In the genomic region with DNA sequence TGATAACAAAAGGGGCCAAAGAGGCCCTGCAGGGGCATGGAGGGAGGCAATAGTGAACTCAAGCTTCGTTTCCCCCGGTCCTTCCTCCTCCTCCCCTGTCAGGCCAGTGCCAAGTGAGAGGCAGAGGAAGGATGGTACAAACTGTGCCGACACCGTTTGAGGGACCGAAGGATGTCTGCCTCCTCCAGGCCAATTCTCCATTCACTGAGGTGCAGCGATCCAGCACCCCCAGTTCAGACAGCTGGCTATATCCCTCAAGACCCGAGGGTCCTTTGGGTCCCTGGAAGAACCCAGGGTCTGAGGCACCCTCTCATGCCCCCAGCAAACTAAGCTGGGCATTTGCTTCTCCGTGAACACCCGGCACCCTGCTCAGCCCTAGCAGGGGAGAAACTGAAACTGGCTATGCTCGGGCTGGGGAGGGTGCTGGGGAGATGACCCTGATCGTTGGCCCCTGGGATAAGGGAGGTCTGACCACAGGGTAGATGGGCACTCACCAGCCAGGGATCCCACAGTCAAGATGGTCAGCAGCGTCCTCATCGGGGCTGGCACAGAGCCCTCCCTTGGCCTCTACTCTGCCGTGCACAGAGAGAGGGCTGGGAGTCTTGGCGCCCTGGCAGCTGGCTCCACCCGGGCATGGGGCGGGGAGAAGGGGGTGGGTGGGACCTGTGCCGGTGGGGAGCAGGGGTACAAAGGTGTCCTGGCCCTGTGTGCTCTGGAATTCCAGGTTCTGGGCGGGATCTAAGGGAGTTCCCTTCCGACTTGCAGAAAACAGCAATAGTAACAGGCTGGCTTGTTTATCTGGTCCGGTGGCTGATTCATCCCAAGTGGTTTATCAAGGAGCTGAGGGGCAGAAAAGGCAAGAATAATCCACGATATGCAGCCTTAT, we compare ENCODE assay signal across 8 cellular contexts. TPM values are rescaled to one million over a fixed set of nuclear protein-coding genes. Genes with fewer than 3 reads are reported as not detected.
DNase-seq lines count a peak whose midpoint lies in the region; ATAC-seq and TF ChIP-seq lines count a peak whose summit lies in the region.

A gene with protein sequence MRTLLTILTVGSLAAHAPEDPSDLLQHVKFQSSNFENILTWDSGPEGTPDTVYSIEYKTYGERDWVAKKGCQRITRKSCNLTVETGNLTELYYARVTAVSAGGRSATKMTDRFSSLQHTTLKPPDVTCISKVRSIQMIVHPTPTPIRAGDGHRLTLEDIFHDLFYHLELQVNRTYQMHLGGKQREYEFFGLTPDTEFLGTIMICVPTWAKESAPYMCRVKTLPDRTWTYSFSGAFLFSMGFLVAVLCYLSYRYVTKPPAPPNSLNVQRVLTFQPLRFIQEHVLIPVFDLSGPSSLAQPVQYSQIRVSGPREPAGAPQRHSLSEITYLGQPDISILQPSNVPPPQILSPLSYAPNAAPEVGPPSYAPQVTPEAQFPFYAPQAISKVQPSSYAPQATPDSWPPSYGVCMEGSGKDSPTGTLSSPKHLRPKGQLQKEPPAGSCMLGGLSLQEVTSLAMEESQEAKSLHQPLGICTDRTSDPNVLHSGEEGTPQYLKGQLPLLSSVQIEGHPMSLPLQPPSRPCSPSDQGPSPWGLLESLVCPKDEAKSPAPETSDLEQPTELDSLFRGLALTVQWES (minus strand): TSS at position 595 of the 886 bp plus-strand sequence. CDS start 58 bp downstream, at position 537.

- H3F3A ChIP-seq in GM23248 (ENCODE audit: insufficient read depth) = no peaks in the 10 kb centered on the region
- no peaks in the 10 kb centered on the region for H3F3A ChIP-seq in SK-N-SH (replicated peaks; ENCODE audit: insufficient read depth)

- peak; percentile 65 for DNase-seq in GM23248
- no peak for DNase-seq in SK-N-SH
- DNase-seq in heart left ventricle = peak in 2 of 5 donors; percentile 23 to 50
- DNase-seq in G401 (ENCODE audit: low spot score) = no peak

- H3K27me3 ChIP-seq in GM23248 (replicated peaks; ENCODE audit: insufficient read depth) (no peaks in the 10 kb centered on the region; the same call in 1 of the 2 replicates), SK-N-SH (ENCODE audit: insufficient read depth) (peaks cover 5% of the 10 kb centered on the region; the same call in 1 of the 2 replicates), heart left ventricle (no peaks in the 10 kb centered on the region), skeletal muscle satellite cell (ENCODE audit: control insufficient read depth, insufficient read depth, low read length) (peaks cover 42% of the 10 kb centered on the region)

- no peak for TF ChIP-seq EP300 in SK-N-SH (IDR thresholded peaks at IDR 0.05; ENCODE audit: borderline replicate concordance in 1 of 2, low read depth in 1 of 2, low read length in 1 of 2)

- H3K36me3 ChIP-seq in GM23248 (ENCODE audit: low read depth) (no peaks in the 10 kb centered on the region), SK-N-SH (replicated peaks in 1 of 2; ENCODE audit: control insufficient read depth in 1 of 2, insufficient read depth in 2 of 2, low read length in 1 of 2) (no peaks in the 10 kb centered on the region), heart left ventricle (no peaks in the 10 kb centered on the region), skeletal muscle satellite cell (ENCODE audit: insufficient read depth, low read length) (no peaks in the 10 kb centered on the region)

- POLR2A ChIA-PET in SK-N-SH (lab: Yijun Ruan, JAX) = no interaction called here

- no peak for TF ChIP-seq CTCF in SK-N-SH (IDR thresholded peaks at IDR 0.05)
- TF ChIP-seq CTCF in heart left ventricle (IDR thresholded peaks at IDR 0.05) = no peak

- no peaks in the 10 kb centered on the region for H3K4me1 ChIP-seq in GM23248 (ENCODE audit: insufficient read depth)
- no peaks in the 10 kb centered on the region for H3K4me1 ChIP-seq in SK-N-SH (ENCODE audit: control insufficient read depth in 1 of 2, insufficient read depth in 2 of 2, low read depth in 1 of 2, low read length in 1 of 2)
- peaks cover 0 to 13% (median 5%) of the 10 kb centered on the region in 12 donors for H3K4me1 ChIP-seq in heart left ventricle
- H3K4me1 ChIP-seq in skeletal muscle satellite cell (ENCODE audit: control insufficient read depth, insufficient read depth, low read length) = peaks cover 5% of the 10 kb centered on the region

- H3K9ac ChIP-seq in GM23248 (peak within 1 kb of the TSS; percentile 61), SK-N-SH (no peak within 1 kb of the TSS), skeletal muscle satellite cell (ENCODE audit: low read depth, low read length) (peak within 1 kb of the TSS; percentile 51)

- in situ Hi-C loops in GM23248 (cut with MboI) (no loop called here), G401 (cut with HindIII; ENCODE audit: low sequenced_read_pairs) (loop anchor here (10.0 kb wide), 1 partner anchor 78 kb away; no protein-coding TSS in a partner anchor)

- H3K4me3 ChIP-seq in GM23248 (peak within 1 kb of the TSS; percentile 75), SK-N-SH (ENCODE audit: low read depth in 2 of 2, low read length in 1 of 2) (no peak within 1 kb of the TSS), heart left ventricle (peak within 1 kb of the TSS in 11 of 12 donors; percentile 6 to 55 (median 39)), skeletal muscle satellite cell (ENCODE audit: low read length) (peak within 1 kb of the TSS; percentile 81)

- TF ChIP-seq RAD21 in SK-N-SH (IDR thresholded peaks at IDR 0.05; ENCODE audit: low read length) = no peak

- H3K79me2 ChIP-seq in GM23248 (ENCODE audit: insufficient read depth) (no peaks in the 10 kb centered on the region), SK-N-SH (ENCODE audit: insufficient read depth) (no peaks in the 10 kb centered on the region)

- CTCF ChIA-PET in SK-N-SH (lab: Yijun Ruan, JAX) = interaction anchor here (1.3 to 4.1 kb wide), 5 partner anchors 8 to 248 kb away, joined by 3 to 32 read pairs (median 4); no protein-coding TSS in a partner anchor

- H3K9me2 ChIP-seq in GM23248 (ENCODE audit: insufficient read depth) = no peaks in the 10 kb centered on the region
- H3K9me2 ChIP-seq in SK-N-SH = no peaks in the 10 kb centered on the region

- H3K4me2 ChIP-seq in GM23248 (ENCODE audit: unreplicated experiment) (peak within 1 kb of the TSS; percentile 83), SK-N-SH (peak within 1 kb of the TSS; percentile 50; the same call in 1 of the 2 replicates), skeletal muscle satellite cell (ENCODE audit: low read length) (peak within 1 kb of the TSS; percentile 95)

- intact Hi-C loops in heart left ventricle (cut with DNase I) = no loop called here

- H3K9me3 ChIP-seq in GM23248 (ENCODE audit: low read depth) (no peaks in the 10 kb centered on the region), SK-N-SH (no peaks in the 10 kb centered on the region), heart left ventricle (peaks cover 0 to 4% (median 0%) of the 10 kb centered on the region in 12 donors), skeletal muscle satellite cell (replicated peaks; ENCODE audit: low read length) (no peaks in the 10 kb centered on the region)

- peak within 1 kb of the TSS; percentile 81 for H2AFZ ChIP-seq in GM23248
- H2AFZ ChIP-seq in SK-N-SH (ENCODE audit: low read depth) = 0 out of 2 replicates have a peak within 1 kb of the TSS, but pooled peaks have one; percentile 22

- TF ChIP-seq POLR2A in heart left ventricle (IDR thresholded peaks at IDR 0.05) = no peak

- ATAC-seq in heart left ventricle = peak; percentile 43 to 75 (median 59)
- no peak for ATAC-seq in GM18502 (IDR thresholded peaks at IDR 0.05; ENCODE audit: poor library complexity, unreplicated experiment)
- no peak for ATAC-seq in GM18517 (IDR thresholded peaks at IDR 0.05; ENCODE audit: unreplicated experiment)
- ATAC-seq in HG03159 (IDR thresholded peaks at IDR 0.05; ENCODE audit: unreplicated experiment) = no peak

- 6 to 8% methylated on average over 20 to 22 of the region's 22 CpGs for WGBS in GM23248 (ENCODE audit: low coverage in 1 of 2, low lambda C conversion rate in 2 of 2, missing lambda C conversion rate in 2 of 2), 2 experiments
- 74% methylated on average over 12 of the region's 22 CpGs for WGBS in SK-N-SH (ENCODE audit: low lambda C conversion rate)
- WGBS in heart left ventricle, 4 donors = 37 to 47% (median 39%) methylated on average over 15 to 22 of the region's 22 CpGs

- H3K27ac ChIP-seq in GM23248 (no peak within 1 kb of the TSS), SK-N-SH (ENCODE audit: low read depth in 2 of 2, low read length in 1 of 2) (no peak within 1 kb of the TSS), heart left ventricle (peak within 1 kb of the TSS in 1 of 12 donors; percentile 38)

- H4K20me1 ChIP-seq in GM23248 (ENCODE audit: insufficient read depth) (no peaks in the 10 kb centered on the region), SK-N-SH (ENCODE audit: insufficient read depth) (no peaks in the 10 kb centered on the region)

TF ChIP-seq in SK-N-SH, 30 proteins besides CTCF, POLR2A, EP300 and RAD21:
- no peak for TF ChIP-seq PBX3 (IDR thresholded peaks at IDR 0.05)

RNA-seq across cellular contexts. Expression of the gene that starts here (rescaled TPM):
- not detected in 2 replicates for total RNA-seq in GM23248 (2014; rRNA removed; shearing (Covaris generic))
- polyA plus RNA-seq in GM23248 (2016; fragmentation: Nextera tagmentation; extraction: Ambion mirVana) (0.21 TPM in 1 of 2 replicates, not detected in the other), SK-N-SH (2012; rRNA removed) (0.03 and 0.05 TPM in 2 replicates), heart left ventricle (under 1 TPM; 0.04 to 0.12 TPM)
- not detected in 2 replicates for polyA plus RNA-seq in SK-N-SH (2012; cell fraction: cytosol; rRNA removed)
- polyA plus RNA-seq in SK-N-SH (2012; cell fraction: nucleus; rRNA removed) = 0.02 TPM in 2 replicates
- total RNA-seq in heart left ventricle = 1 to 10 TPM in 1 of 9 donors, under 1 TPM in 5, not detected in 3; 0.19 to 1.3 (median 0.49) TPM
- 0.22 TPM in 1 of 2 replicates, not detected in the other for total RNA-seq in skeletal muscle satellite cell (2012; rRNA removed)
- total RNA-seq in G401 (2014; rRNA removed; shearing (Covaris generic)) = not detected in 2 replicates

Comparison
In these comparisons a context has a peak if more than half of its experiments do, and no peak if none do; other contexts are left out.
1. Peak in DNase-seq, H3K4me3 ChIP-seq, H3K9ac ChIP-seq and H3K4me2 ChIP-seq in GM23248; RNA of the gene not detected or under 1 TPM.
2. H3K4me3 ChIP-seq: peak in heart left ventricle (11 of 12) and skeletal muscle satellite cell (single experiment); none in SK-N-SH (0 of 2).
3. ATAC-seq: peak in heart left ventricle (4 of 4); none in GM18502 (single experiment), GM18517 (single experiment) and HG03159 (single experiment).
4. Peak in every context shown above with its lines, with median percentiles within 50 percentile points of each other: H3K4me2 ChIP-seq.